In the genomic region with DNA sequence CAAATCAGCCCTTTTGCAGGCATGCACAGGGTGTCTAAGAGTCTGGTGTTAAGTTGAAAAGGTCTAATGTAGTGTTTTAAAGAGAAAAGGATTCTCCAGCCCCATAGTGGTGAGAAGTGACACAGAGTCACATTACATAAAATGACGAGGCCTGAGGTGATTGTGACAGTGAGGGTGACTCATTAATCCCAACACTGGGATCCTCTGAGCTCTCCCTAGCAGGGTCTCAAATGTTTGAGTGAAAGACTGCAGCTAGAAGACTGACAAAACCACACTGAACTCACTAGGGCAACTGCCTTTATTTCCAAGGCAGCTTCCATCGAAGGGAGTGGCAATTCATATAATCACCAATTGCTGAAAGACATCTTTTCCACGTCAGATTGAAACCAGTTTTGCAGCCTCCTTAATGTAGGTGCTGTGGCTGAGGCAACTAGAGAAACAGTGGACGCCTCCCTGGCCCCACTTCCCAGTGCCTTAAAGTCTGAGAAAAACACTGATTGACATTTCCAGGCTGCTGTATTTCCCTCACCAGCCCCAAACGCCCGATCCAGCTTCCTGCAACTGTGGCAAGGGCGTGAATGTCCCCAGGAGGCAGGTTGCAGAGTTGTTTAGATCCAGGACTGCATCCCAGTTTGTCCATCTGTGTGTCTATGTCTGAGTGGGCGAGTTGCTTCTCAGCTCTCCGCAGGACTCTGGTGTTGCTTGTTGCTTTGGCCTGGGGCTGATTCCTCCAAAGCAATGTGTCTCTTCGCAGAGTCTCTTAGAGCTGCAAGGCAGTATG, we compare ENCODE assay signal across 10 cellular contexts.
DNase-seq lines count a peak whose midpoint lies in the region; ATAC-seq, FAIRE-seq and TF ChIP-seq lines count a peak whose summit lies in the region.
"Had no signal": no experiment of that assay in that cellular context is flagged by ENCODE, and none has a peak within 500 bp of the region (broad histone marks: within the 10 kb centered on the region; RNA-seq: fewer than 3 reads in every experiment).

No MANE protein-coding gene starts in this region.

- intact Hi-C loops in dendritic cell treated with granulocyte-macrophage colony-stimulating factor and Interleukin-4, amounts not matched to agents 40 ng/mL and 50 ng/mL, for 4 days (cut with micrococcal nuclease), result loop anchor here (5.0 to 10.0 kb wide), 3 partner anchors 53 to 75 kb away; no protein-coding TSS in a partner anchor
- intact Hi-C loops in heart right ventricle (cut with DNase I), result no loop called here

- TF ChIP-seq CTCF in heart right ventricle (IDR thresholded peaks at IDR 0.05), result no peak
- TF ChIP-seq CTCF in glutamatergic neuron (IDR thresholded peaks at IDR 0.05; ENCODE audit: partially characterized antibody, unreplicated experiment), result no peak

- no peaks in the 10 kb centered on the region for H3K36me3 ChIP-seq in heart right ventricle
- H3K36me3 ChIP-seq: BE2C had no signal

- H3K4me3 Mint-ChIP-seq in activated CD8-positive, alpha-beta memory T cell treated with anti-CD3 and anti-CD28 coated beads, Interleukin-2, amount 10 ng/mL, durations not matched to agents 7 days and 5 days, result peak overlapping the region; percentile 12
- no peak overlapping the region for H3K4me3 Mint-ChIP-seq in dendritic cell treated with granulocyte-macrophage colony-stimulating factor and Interleukin-4, amounts not matched to agents 40 ng/mL and 50 ng/mL, for 4 days
- peak overlapping the region; percentile 69 for H3K4me3 Mint-ChIP-seq in stimulated activated naive CD8-positive, alpha-beta T cell treated with anti-CD3 and anti-CD28 coated beads, Interleukin-15, Interleukin-2, amounts not matched to agents 100 ng/mL and 50 ng/mL, for 24 hours
- no peak overlapping the region for H3K4me3 Mint-ChIP-seq in glutamatergic neuron (ENCODE audit: unreplicated experiment)

- ATAC-seq in activated CD8-positive, alpha-beta memory T cell treated with anti-CD3 and anti-CD28 coated beads, Interleukin-2, amount 10 ng/mL, durations not matched to agents 7 days and 5 days, result peak; percentile 79
- ATAC-seq in HG03571 (IDR thresholded peaks at IDR 0.05; ENCODE audit: unreplicated experiment) (no peak), heart right ventricle (no peak)

- peak overlapping the region; percentile 83 for H3K27ac Mint-ChIP-seq in activated CD8-positive, alpha-beta memory T cell treated with anti-CD3 and anti-CD28 coated beads, Interleukin-2, amount 10 ng/mL, durations not matched to agents 7 days and 5 days
- peak overlapping the region; percentile 41 for H3K27ac Mint-ChIP-seq in dendritic cell treated with granulocyte-macrophage colony-stimulating factor and Interleukin-4, amounts not matched to agents 40 ng/mL and 50 ng/mL, for 4 days
- peak overlapping the region; percentile 99 for H3K27ac Mint-ChIP-seq in stimulated activated naive CD8-positive, alpha-beta T cell treated with anti-CD3 and anti-CD28 coated beads, Interleukin-15, Interleukin-2, amounts not matched to agents 100 ng/mL and 50 ng/mL, for 24 hours
- H3K27ac Mint-ChIP-seq in glutamatergic neuron (ENCODE audit: unreplicated experiment), result no peak overlapping the region

- H3K27me3 Mint-ChIP-seq in activated CD8-positive, alpha-beta memory T cell treated with anti-CD3 and anti-CD28 coated beads, Interleukin-2, amount 10 ng/mL, durations not matched to agents 7 days and 5 days, result no peaks in the 10 kb centered on the region
- no peaks in the 10 kb centered on the region for H3K27me3 Mint-ChIP-seq in dendritic cell treated with granulocyte-macrophage colony-stimulating factor and Interleukin-4, amounts not matched to agents 40 ng/mL and 50 ng/mL, for 4 days
- H3K27me3 Mint-ChIP-seq in stimulated activated naive CD8-positive, alpha-beta T cell treated with anti-CD3 and anti-CD28 coated beads, Interleukin-15, Interleukin-2, amounts not matched to agents 100 ng/mL and 50 ng/mL, for 24 hours, result peaks cover 3% of the 10 kb centered on the region
- H3K27me3 Mint-ChIP-seq in glutamatergic neuron (ENCODE audit: unreplicated experiment), result no peaks in the 10 kb centered on the region

- H3K4me1 Mint-ChIP-seq in activated CD8-positive, alpha-beta memory T cell treated with anti-CD3 and anti-CD28 coated beads, Interleukin-2, amount 10 ng/mL, durations not matched to agents 7 days and 5 days, result peaks cover 65% of the 10 kb centered on the region
- peaks cover 78% of the 10 kb centered on the region for H3K4me1 Mint-ChIP-seq in dendritic cell treated with granulocyte-macrophage colony-stimulating factor and Interleukin-4, amounts not matched to agents 40 ng/mL and 50 ng/mL, for 4 days (ENCODE audit: low read depth)
- H3K4me1 Mint-ChIP-seq in stimulated activated naive CD8-positive, alpha-beta T cell treated with anti-CD3 and anti-CD28 coated beads, Interleukin-15, Interleukin-2, amounts not matched to agents 100 ng/mL and 50 ng/mL, for 24 hours (ENCODE audit: low read depth), result peaks cover 91% of the 10 kb centered on the region
- H3K4me1 Mint-ChIP-seq in glutamatergic neuron (ENCODE audit: low read depth, unreplicated experiment), result peaks cover 3% of the 10 kb centered on the region

- H3K27ac ChIP-seq in heart right ventricle, result no peak overlapping the region

- H3K27me3 ChIP-seq in heart right ventricle, result peaks cover 0 to 24% (median 4%) of the 10 kb centered on the region in 7 donors
- H3K27me3 ChIP-seq: BE2C had no signal

- no peaks in the 10 kb centered on the region for H3K9me3 ChIP-seq in heart right ventricle
- H3K9me3 ChIP-seq: BE2C had no signal

- H3K4me1 ChIP-seq in heart right ventricle, result peaks cover 0 to 51% (median 0%) of the 10 kb centered on the region in 9 donors
- H3K4me1 ChIP-seq: BE2C had no signal

- CTCF ChIA-PET in activated CD8-positive, alpha-beta memory T cell treated with anti-CD3 and anti-CD28 coated beads, Interleukin-2, amount 10 ng/mL, durations not matched to agents 7 days and 5 days (lab: Charles Lee), result interaction anchor here (1.3 to 1.6 kb wide), 3 partner anchors 32 to 80 kb away, joined by 3 to 5 read pairs (median 3); no protein-coding TSS in a partner anchor

- H3K9me3 Mint-ChIP-seq in activated CD8-positive, alpha-beta memory T cell treated with anti-CD3 and anti-CD28 coated beads, Interleukin-2, amount 10 ng/mL, durations not matched to agents 7 days and 5 days (ENCODE audit: low read depth), result no peaks in the 10 kb centered on the region
- no peaks in the 10 kb centered on the region for H3K9me3 Mint-ChIP-seq in dendritic cell treated with granulocyte-macrophage colony-stimulating factor and Interleukin-4, amounts not matched to agents 40 ng/mL and 50 ng/mL, for 4 days
- H3K9me3 Mint-ChIP-seq in stimulated activated naive CD8-positive, alpha-beta T cell treated with anti-CD3 and anti-CD28 coated beads, Interleukin-15, Interleukin-2, amounts not matched to agents 100 ng/mL and 50 ng/mL, for 24 hours, result no peaks in the 10 kb centered on the region
- H3K9me3 Mint-ChIP-seq in glutamatergic neuron (ENCODE audit: unreplicated experiment), result peaks cover 4% of the 10 kb centered on the region

- WGBS in heart right ventricle, 2 donors, result 68 to 70% methylated on average over 10 of the region's 10 CpGs

- peak; percentile 44 for FAIRE-seq in RCC 7860 (lab: Jason Lieb, UNC)

- peak; percentile 66 for DNase-seq in activated CD8-positive, alpha-beta memory T cell treated with anti-CD3 and anti-CD28 coated beads, Interleukin-2, amount 10 ng/mL, durations not matched to agents 7 days and 5 days
- no peak for DNase-seq in activated CD8-positive, alpha-beta memory T cell treated with anti-CD3 and anti-CD28 coated beads, Interleukin-2, amount 50 U/mL, for 48 hours
- DNase-seq in RCC 7860 (ENCODE audit: low spot score), result peak; percentile 62
- DNase-seq in heart right ventricle, result no peak
- no peak for DNase-seq in glutamatergic neuron
- DNase-seq: BE2C, KBM-7 had no signal

- H3K4me3 ChIP-seq in heart right ventricle, result no peak overlapping the region

- peaks cover 21% of the 10 kb centered on the region for H3K36me3 Mint-ChIP-seq in activated CD8-positive, alpha-beta memory T cell treated with anti-CD3 and anti-CD28 coated beads, Interleukin-2, amount 10 ng/mL, durations not matched to agents 7 days and 5 days
- H3K36me3 Mint-ChIP-seq in dendritic cell treated with granulocyte-macrophage colony-stimulating factor and Interleukin-4, amounts not matched to agents 40 ng/mL and 50 ng/mL, for 4 days (ENCODE audit: low read depth), result peaks cover 64% of the 10 kb centered on the region
- peaks cover 11% of the 10 kb centered on the region for H3K36me3 Mint-ChIP-seq in stimulated activated naive CD8-positive, alpha-beta T cell treated with anti-CD3 and anti-CD28 coated beads, Interleukin-15, Interleukin-2, amounts not matched to agents 100 ng/mL and 50 ng/mL, for 24 hours (ENCODE audit: low read depth)
- H3K36me3 Mint-ChIP-seq in glutamatergic neuron (ENCODE audit: unreplicated experiment), result no peaks in the 10 kb centered on the region

Comparison
In these comparisons a context has a peak if more than half of its experiments do, and no peak if none do; other contexts are left out.
1. DNase-seq: peak in activated CD8-positive, alpha-beta memory T cell treated with anti-CD3 and anti-CD28 coated beads, Interleukin-2, amount 10 ng/mL, durations not matched to agents 7 days and 5 days (single experiment) and RCC 7860 (single experiment); none in activated CD8-positive, alpha-beta memory T cell treated with anti-CD3 and anti-CD28 coated beads, Interleukin-2, amount 50 U/mL, for 48 hours (single experiment), heart right ventricle (0 of 2) and glutamatergic neuron (single experiment).
2. H3K4me3 Mint-ChIP-seq: peak in activated CD8-positive, alpha-beta memory T cell treated with anti-CD3 and anti-CD28 coated beads, Interleukin-2, amount 10 ng/mL, durations not matched to agents 7 days and 5 days (single experiment) and stimulated activated naive CD8-positive, alpha-beta T cell treated with anti-CD3 and anti-CD28 coated beads, Interleukin-15, Interleukin-2, amounts not matched to agents 100 ng/mL and 50 ng/mL, for 24 hours (single experiment); none in dendritic cell treated with granulocyte-macrophage colony-stimulating factor and Interleukin-4, amounts not matched to agents 40 ng/mL and 50 ng/mL, for 4 days (single experiment) and glutamatergic neuron (single experiment).